In genomic region chr7:379456-380225, GRCh38 we compare ENCODE assay signal across 8 cellular contexts.
DNase-seq lines count a peak whose midpoint lies in the region; ATAC-seq and TF ChIP-seq lines count a peak whose summit lies in the region.

No MANE protein-coding gene starts in this region.

- POLR2A ChIA-PET in RWPE1 (lab: Yijun Ruan, JAX; ENCODE audit: low non-redundant PET): no interaction called here

- H3K4me1 ChIP-seq in mucosa of descending colon (ENCODE audit: low read depth): peaks cover 6% of the 10 kb centered on the region

- ATAC-seq in mucosa of descending colon (peak; percentile 59), GM18498 (IDR thresholded peaks at IDR 0.05; ENCODE audit: unreplicated experiment) (no peak)

- no peaks in the 10 kb centered on the region for H3K36me3 ChIP-seq in mucosa of descending colon (ENCODE audit: low read depth)

- H3K4me3 ChIP-seq in dorsolateral prefrontal cortex (peak overlapping the region in 58 of 59 donors; percentile 3 to 62 (median 33)), mucosa of descending colon (no peak overlapping the region)

- no peak overlapping the region for H3K27ac ChIP-seq in dorsolateral prefrontal cortex
- H3K27ac ChIP-seq in RWPE1: no peak overlapping the region; the same call in 1 of the 2 replicates

- TF ChIP-seq CTCF in dorsolateral prefrontal cortex (IDR thresholded peaks at IDR 0.05 in 54 of 56, conservative IDR thresholded peaks at IDR 0.05 in 2 of 56; ENCODE audit: low read depth in 1 of 56, partially characterized antibody in 56 of 56): no peak
- no peak for TF ChIP-seq CTCF in mucosa of descending colon (IDR thresholded peaks at IDR 0.05)
- no peak for TF ChIP-seq CTCF in RWPE1 (conservative IDR thresholded peaks at IDR 0.05; ENCODE audit: low read depth)

- CTCF ChIA-PET in RWPE1 (lab: Yijun Ruan, JAX): no interaction called here

- peaks cover 0 to 43% (median 9%) of the 10 kb centered on the region in 45 donors for H3K27me3 ChIP-seq in dorsolateral prefrontal cortex

- intact Hi-C loops in dorsolateral prefrontal cortex (cut with DNase I): no loop called here
- intact Hi-C loops in mucosa of descending colon (cut with DNase I, micrococcal nuclease): no loop called here

- peak; percentile 64 for DNase-seq in activated effector memory CD4-positive, alpha-beta T cell treated with anti-CD3 and anti-CD28 coated beads, Interleukin-2, amount 50 U/mL, for 16 hours
- no peak for DNase-seq in activated effector memory CD4-positive, alpha-beta T cell treated with Interleukin-2 at 50 U/mL for 16 hours
- DNase-seq in dorsolateral prefrontal cortex: peak in 7 of 10 donors; percentile 1 to 44 (median 26)
- peak in 1 of 3 donors; percentile 44 for DNase-seq in mucosa of descending colon
- peak; percentile 39 for DNase-seq in ureter (ENCODE audit: low spot score)
- no peak for DNase-seq in RWPE1 (ENCODE audit: low spot score)
- no peak for DNase-seq in stimulated activated CD4-positive, alpha-beta T cell treated with anti-CD3 and anti-CD28 coated beads, Interleukin-12 subunit alpha, Interleukin-12 subunit beta, amount 100 ng/mL, for 4 hours

- peaks cover 10% of the 10 kb centered on the region for H3K9me3 ChIP-seq in mucosa of descending colon

Comparison
In these comparisons a context has a peak if more than half of its experiments do, and no peak if none do; other contexts are left out.
1. DNase-seq: peak in activated effector memory CD4-positive, alpha-beta T cell treated with anti-CD3 and anti-CD28 coated beads, Interleukin-2, amount 50 U/mL, for 16 hours (single experiment), dorsolateral prefrontal cortex (7 of 10) and ureter (single experiment); none in activated effector memory CD4-positive, alpha-beta T cell treated with Interleukin-2 at 50 U/mL for 16 hours (single experiment), RWPE1 (single experiment) and stimulated activated CD4-positive, alpha-beta T cell treated with anti-CD3 and anti-CD28 coated beads, Interleukin-12 subunit alpha, Interleukin-12 subunit beta, amount 100 ng/mL, for 4 hours (single experiment).